ENCODE assay signal across 1 cellular context in the genomic region with DNA sequence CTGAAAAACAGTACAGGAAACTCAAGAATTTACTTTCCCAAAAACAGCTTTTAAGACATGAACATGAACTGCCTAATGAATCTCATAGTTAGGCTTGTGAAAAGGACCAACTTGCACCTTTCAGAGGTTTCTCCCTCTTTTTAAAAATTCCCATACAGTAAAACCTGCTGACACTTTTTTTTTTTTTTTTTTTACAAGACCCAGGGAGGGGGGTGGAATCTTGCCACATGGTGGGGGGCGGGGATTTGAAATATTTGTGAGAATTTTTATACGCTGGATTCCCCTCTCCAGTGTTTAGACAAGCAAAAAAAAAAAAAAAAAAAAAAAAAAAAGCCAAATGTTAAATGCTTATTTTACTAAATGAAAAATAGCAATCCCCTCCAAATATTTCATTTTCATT.
TF ChIP-seq lines count a peak whose summit lies in the region.

No MANE protein-coding gene starts in this region.

TF ChIP-seq in GM23338, 12 proteins besides CTCF, POLR2A, EP300 and RAD21 (continued from another document):
- TF ChIP-seq, protein P1, sequence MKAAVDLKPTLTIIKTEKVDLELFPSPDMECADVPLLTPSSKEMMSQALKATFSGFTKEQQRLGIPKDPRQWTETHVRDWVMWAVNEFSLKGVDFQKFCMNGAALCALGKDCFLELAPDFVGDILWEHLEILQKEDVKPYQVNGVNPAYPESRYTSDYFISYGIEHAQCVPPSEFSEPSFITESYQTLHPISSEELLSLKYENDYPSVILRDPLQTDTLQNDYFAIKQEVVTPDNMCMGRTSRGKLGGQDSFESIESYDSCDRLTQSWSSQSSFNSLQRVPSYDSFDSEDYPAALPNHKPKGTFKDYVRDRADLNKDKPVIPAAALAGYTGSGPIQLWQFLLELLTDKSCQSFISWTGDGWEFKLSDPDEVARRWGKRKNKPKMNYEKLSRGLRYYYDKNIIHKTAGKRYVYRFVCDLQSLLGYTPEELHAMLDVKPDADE (IDR thresholded peaks at IDR 0.05) = no peak
- no peak for TF ChIP-seq EZH2 (IDR thresholded peaks at IDR 0.05; ENCODE audit: low read depth, unreplicated experiment)
- TF ChIP-seq NANOG (IDR thresholded peaks at IDR 0.05; ENCODE audit: borderline replicate concordance) = no peak
- TF ChIP-seq, protein P2, sequence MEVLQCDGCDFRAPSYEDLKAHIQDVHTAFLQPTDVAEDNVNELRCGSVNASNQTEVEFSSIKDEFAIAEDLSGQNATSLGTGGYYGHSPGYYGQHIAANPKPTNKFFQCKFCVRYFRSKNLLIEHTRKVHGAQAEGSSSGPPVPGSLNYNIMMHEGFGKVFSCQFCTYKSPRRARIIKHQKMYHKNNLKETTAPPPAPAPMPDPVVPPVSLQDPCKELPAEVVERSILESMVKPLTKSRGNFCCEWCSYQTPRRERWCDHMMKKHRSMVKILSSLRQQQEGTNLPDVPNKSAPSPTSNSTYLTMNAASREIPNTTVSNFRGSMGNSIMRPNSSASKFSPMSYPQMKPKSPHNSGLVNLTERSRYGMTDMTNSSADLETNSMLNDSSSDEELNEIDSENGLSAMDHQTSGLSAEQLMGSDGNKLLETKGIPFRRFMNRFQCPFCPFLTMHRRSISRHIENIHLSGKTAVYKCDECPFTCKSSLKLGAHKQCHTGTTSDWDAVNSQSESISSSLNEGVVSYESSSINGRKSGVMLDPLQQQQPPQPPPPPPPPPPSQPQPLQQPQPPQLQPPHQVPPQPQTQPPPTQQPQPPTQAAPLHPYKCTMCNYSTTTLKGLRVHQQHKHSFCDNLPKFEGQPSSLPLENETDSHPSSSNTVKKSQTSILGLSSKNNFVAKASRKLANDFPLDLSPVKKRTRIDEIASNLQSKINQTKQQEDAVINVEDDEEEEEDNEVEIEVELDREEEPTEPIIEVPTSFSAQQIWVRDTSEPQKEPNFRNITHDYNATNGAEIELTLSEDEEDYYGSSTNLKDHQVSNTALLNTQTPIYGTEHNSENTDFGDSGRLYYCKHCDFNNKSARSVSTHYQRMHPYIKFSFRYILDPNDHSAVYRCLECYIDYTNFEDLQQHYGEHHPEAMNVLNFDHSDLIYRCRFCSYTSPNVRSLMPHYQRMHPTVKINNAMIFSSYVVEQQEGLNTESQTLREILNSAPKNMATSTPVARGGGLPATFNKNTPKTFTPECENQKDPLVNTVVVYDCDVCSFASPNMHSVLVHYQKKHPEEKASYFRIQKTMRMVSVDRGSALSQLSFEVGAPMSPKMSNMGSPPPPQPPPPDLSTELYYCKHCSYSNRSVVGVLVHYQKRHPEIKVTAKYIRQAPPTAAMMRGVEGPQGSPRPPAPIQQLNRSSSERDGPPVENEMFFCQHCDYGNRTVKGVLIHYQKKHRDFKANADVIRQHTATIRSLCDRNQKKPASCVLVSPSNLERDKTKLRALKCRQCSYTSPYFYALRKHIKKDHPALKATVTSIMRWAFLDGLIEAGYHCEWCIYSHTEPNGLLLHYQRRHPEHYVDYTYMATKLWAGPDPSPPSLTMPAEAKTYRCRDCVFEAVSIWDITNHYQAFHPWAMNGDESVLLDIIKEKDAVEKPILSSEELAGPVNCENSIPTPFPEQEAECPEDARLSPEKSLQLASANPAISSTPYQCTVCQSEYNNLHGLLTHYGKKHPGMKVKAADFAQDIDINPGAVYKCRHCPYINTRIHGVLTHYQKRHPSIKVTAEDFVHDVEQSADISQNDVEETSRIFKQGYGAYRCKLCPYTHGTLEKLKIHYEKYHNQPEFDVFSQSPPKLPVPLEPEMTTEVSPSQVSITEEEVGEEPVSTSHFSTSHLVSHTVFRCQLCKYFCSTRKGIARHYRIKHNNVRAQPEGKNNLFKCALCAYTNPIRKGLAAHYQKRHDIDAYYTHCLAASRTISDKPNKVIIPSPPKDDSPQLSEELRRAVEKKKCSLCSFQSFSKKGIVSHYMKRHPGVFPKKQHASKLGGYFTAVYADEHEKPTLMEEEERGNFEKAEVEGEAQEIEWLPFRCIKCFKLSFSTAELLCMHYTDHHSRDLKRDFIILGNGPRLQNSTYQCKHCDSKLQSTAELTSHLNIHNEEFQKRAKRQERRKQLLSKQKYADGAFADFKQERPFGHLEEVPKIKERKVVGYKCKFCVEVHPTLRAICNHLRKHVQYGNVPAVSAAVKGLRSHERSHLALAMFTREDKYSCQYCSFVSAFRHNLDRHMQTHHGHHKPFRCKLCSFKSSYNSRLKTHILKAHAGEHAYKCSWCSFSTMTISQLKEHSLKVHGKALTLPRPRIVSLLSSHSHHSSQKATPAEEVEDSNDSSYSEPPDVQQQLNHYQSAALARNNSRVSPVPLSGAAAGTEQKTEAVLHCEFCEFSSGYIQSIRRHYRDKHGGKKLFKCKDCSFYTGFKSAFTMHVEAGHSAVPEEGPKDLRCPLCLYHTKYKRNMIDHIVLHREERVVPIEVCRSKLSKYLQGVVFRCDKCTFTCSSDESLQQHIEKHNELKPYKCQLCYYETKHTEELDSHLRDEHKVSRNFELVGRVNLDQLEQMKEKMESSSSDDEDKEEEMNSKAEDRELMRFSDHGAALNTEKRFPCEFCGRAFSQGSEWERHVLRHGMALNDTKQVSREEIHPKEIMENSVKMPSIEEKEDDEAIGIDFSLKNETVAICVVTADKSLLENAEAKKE (CRISPR knock-in tag; IDR thresholded peaks at IDR 0.05) = no peak
- TF ChIP-seq, protein P3, sequence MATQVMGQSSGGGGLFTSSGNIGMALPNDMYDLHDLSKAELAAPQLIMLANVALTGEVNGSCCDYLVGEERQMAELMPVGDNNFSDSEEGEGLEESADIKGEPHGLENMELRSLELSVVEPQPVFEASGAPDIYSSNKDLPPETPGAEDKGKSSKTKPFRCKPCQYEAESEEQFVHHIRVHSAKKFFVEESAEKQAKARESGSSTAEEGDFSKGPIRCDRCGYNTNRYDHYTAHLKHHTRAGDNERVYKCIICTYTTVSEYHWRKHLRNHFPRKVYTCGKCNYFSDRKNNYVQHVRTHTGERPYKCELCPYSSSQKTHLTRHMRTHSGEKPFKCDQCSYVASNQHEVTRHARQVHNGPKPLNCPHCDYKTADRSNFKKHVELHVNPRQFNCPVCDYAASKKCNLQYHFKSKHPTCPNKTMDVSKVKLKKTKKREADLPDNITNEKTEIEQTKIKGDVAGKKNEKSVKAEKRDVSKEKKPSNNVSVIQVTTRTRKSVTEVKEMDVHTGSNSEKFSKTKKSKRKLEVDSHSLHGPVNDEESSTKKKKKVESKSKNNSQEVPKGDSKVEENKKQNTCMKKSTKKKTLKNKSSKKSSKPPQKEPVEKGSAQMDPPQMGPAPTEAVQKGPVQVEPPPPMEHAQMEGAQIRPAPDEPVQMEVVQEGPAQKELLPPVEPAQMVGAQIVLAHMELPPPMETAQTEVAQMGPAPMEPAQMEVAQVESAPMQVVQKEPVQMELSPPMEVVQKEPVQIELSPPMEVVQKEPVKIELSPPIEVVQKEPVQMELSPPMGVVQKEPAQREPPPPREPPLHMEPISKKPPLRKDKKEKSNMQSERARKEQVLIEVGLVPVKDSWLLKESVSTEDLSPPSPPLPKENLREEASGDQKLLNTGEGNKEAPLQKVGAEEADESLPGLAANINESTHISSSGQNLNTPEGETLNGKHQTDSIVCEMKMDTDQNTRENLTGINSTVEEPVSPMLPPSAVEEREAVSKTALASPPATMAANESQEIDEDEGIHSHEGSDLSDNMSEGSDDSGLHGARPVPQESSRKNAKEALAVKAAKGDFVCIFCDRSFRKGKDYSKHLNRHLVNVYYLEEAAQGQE (IDR thresholded peaks at IDR 0.05; ENCODE audit: unreplicated experiment) = no peak
